ENCODE assay signal across 8 cellular contexts in genomic region chr4:108683479-108683878, GRCh38. TPM values are rescaled to one million over a fixed set of nuclear protein-coding genes. Genes with fewer than 3 reads are reported as not detected.
DNase-seq lines count a peak whose midpoint lies in the region; ATAC-seq, FAIRE-seq and TF ChIP-seq lines count a peak whose summit lies in the region.

No MANE protein-coding gene starts in this region.

- TF ChIP-seq CTCF in body of pancreas (IDR thresholded peaks at IDR 0.05) = peak in 6 of 7 experiments; percentile 30 to 44 (median 36)

- no peak overlapping the region for H2BK5ac ChIP-seq in mesendoderm (ENCODE audit: low read length)

- H3K23ac ChIP-seq in mesendoderm (ENCODE audit: low read length) = no peak overlapping the region

- no peak overlapping the region for H2BK15ac ChIP-seq in mesendoderm (replicated peaks; ENCODE audit: low read depth)

- no peaks in the 10 kb centered on the region for H3K79me1 ChIP-seq in mesendoderm (ENCODE audit: low read length)

- no peak for TF ChIP-seq POLR2A in body of pancreas (IDR thresholded peaks at IDR 0.05)

- H2BK120ac ChIP-seq in mesendoderm (ENCODE audit: low read depth, low read length) = no peak overlapping the region

- no peak overlapping the region for H3K56ac ChIP-seq in mesendoderm (ENCODE audit: low read length)

- no peak overlapping the region for H4K5ac ChIP-seq in mesendoderm (ENCODE audit: low read length)

- no peaks in the 10 kb centered on the region for H3K4me1 ChIP-seq in body of pancreas
- H3K4me1 ChIP-seq in mesendoderm (ENCODE audit: control insufficient read depth, low read depth, low read length) = no peaks in the 10 kb centered on the region

- H3K27me3 ChIP-seq in body of pancreas (no peaks in the 10 kb centered on the region), mesendoderm (ENCODE audit: insufficient read depth, low read length, poor library complexity) (no peaks in the 10 kb centered on the region)

- H3K36me3 ChIP-seq in body of pancreas (replicated peaks in 1 of 2; ENCODE audit: insufficient read depth in 1 of 2, low read depth in 2 of 2) = no peaks in the 10 kb centered on the region
- no peaks in the 10 kb centered on the region for H3K36me3 ChIP-seq in mesendoderm (ENCODE audit: control insufficient read depth, insufficient read depth, low read length)

- no peaks in the 10 kb centered on the region for H3K9me3 ChIP-seq in body of pancreas

- H3K9ac ChIP-seq in mesendoderm (ENCODE audit: low read length) = no peak overlapping the region

- DNase-seq in DMS53 treated with DMSO at 0.1 percent for 48 hours (lab: John Stamatoyannopoulos, UW; ENCODE audit: unreplicated experiment) = peak; percentile 25
- DNase-seq in HTR-8/SVneo (ENCODE audit: insufficient read length, low spot score) = peak; percentile 8
- DNase-seq in body of pancreas = peak in 1 of 4 donors; percentile 7
- DNase-seq in mesendoderm = peak; percentile 50
- no peak for DNase-seq in activated T-cell treated with anti-CD3 and anti-CD28 coated beads for 4 hours
- no peak for DNase-seq in stimulated activated CD4-positive, alpha-beta T cell treated with anti-CD3 and anti-CD28 coated beads, Interleukin-4, amount 100 ng/mL, for 24 hours
- DNase-seq in nucleus accumbens (lab: John Stamatoyannopoulos, UW) = no peak

- FAIRE-seq in HTR-8/SVneo (lab: Jason Lieb, UNC) = no peak

- no peak for ATAC-seq in body of pancreas
- no peak for ATAC-seq in esophagus mucosa

- H3K4me2 ChIP-seq in mesendoderm (ENCODE audit: low read length) = no peak overlapping the region

- H4K8ac ChIP-seq in mesendoderm (ENCODE audit: low read depth, low read length) = no peak overlapping the region

- H3K4me3 ChIP-seq in body of pancreas (no peak overlapping the region), mesendoderm (ENCODE audit: low read length) (no peak overlapping the region)

- H3K4ac ChIP-seq in mesendoderm (ENCODE audit: low read depth, low read length) = no peak overlapping the region

- WGBS in body of pancreas, 2 donors = 9% methylated on average over 5 of the region's 5 CpGs
- no CpG with 5 or more reads among the region's 5 CpGs for WGBS in mesendoderm (ENCODE audit: extremely low coverage, insufficient coverage, low lambda C conversion rate)

- no peak overlapping the region for H2AK5ac ChIP-seq in mesendoderm (ENCODE audit: low read length)

- intact Hi-C loops in body of pancreas (cut with DNase I) = no loop called here

- H3K27ac ChIP-seq in body of pancreas = no peak overlapping the region
- H3K27ac ChIP-seq in mesendoderm (ENCODE audit: low read depth, low read length) = no peak overlapping the region

- no peaks in the 10 kb centered on the region for H3K79me2 ChIP-seq in mesendoderm (ENCODE audit: control insufficient read depth, insufficient read depth, low read length)

- H3K18ac ChIP-seq in mesendoderm (ENCODE audit: low read length) = no peak overlapping the region

RNA-seq across cellular contexts. Expression of gene OSTC, which starts 33.1 kb away (rescaled TPM):
- 100 to 1,000 TPM in 1 of 2 donors, 10 to 100 TPM in 1; 35.6 to 308 TPM for total RNA-seq in body of pancreas
- polyA plus RNA-seq in mesendoderm (2013, experiment 1 of 2) = 276 TPM
- 272 TPM for polyA plus RNA-seq in mesendoderm (2013, experiment 2 of 2)
- total RNA-seq in esophagus mucosa = 60.2 TPM

Comparison
In these comparisons a context has a peak if more than half of its experiments do, and no peak if none do; other contexts are left out.
1. DNase-seq: peak in DMS53 treated with DMSO at 0.1 percent for 48 hours (single experiment), HTR-8/SVneo (single experiment) and mesendoderm (single experiment); none in activated T-cell treated with anti-CD3 and anti-CD28 coated beads for 4 hours (single experiment), stimulated activated CD4-positive, alpha-beta T cell treated with anti-CD3 and anti-CD28 coated beads, Interleukin-4, amount 100 ng/mL, for 24 hours (single experiment) and nucleus accumbens (0 of 56).